Comparison of ENCODE assay signal across 15 cellular contexts in the genomic region with DNA sequence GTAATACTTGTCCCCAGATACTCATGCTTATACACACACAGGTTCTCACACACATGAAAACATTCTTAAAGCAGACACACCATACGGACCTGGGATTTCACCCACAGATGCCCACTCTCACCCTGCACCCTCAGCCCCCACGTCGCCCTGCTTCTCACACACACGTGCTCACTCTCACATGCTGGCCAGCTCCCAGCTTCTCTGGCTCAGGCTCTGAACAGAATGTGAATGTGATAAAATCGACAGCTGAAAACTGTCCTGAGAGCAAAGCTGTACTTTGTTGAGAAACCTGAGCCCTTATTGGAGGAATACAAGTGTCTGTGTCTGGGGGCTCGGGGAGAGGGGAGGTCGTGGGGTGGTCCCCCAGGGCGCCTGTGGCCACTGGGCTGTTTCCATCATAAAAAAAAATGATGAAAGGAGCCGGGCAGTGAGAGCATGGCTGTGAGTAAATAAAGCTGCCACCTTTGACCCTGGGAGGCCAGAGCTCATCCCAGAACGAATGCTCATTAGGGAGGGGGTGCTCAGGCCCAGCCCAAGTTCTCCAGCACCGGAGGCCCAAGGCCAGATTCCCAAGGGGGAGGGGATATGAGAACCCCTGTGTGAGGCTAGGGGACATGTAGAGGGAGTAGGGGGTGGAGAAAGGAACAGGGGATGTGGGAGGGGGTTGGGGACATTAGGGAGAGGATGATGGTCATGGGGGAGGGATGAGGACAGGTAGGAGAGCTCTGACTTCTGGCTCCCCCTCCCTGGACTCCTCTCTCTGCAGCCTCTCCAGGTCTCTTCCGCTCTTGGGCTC. TPM values are rescaled to one million over a fixed set of nuclear protein-coding genes. Genes with fewer than 3 reads are reported as not detected.
"Had no signal": no experiment of that assay in that cellular context is flagged by ENCODE, and none has a peak within 500 bp of the region (broad histone marks: within the 10 kb centered on the region; RNA-seq: fewer than 3 reads in every experiment).

No MANE protein-coding gene starts in this region.

- DNase-seq: activated CD4-positive, alpha-beta T cell treated with anti-CD3 and anti-CD28 coated beads for 1 hour; activated CD4-positive, alpha-beta T cell treated with anti-CD3 and anti-CD28 coated beads, Interleukin-2, amount 50 U/mL, for 4 hours; activated effector memory CD4-positive, alpha-beta T cell treated with anti-CD3 and anti-CD28 coated beads, Interleukin-2, amount 50 U/mL, for 16 hours; activated T-cell treated with anti-CD3 and anti-CD28 coated beads, Interleukin-2, amount 50 U/mL, for 1 hour; adrenal gland; islet precursor cell; left ventricle myocardium inferior; mesenchymal stem cell; upper lobe of right lung had no signal

- ATAC-seq: esophagus mucosa; naive thymus-derived CD8-positive, alpha-beta T cell; upper lobe of right lung had no signal

- H3K9me3 ChIP-seq: adrenal gland, left ventricle myocardium inferior, upper lobe of right lung had no signal

- H2AFZ ChIP-seq: hepatocyte had no signal

- H3K36me3 ChIP-seq: adrenal gland, left ventricle myocardium inferior, upper lobe of right lung had no signal

- H3K4me3 ChIP-seq: adrenal gland, hepatocyte, left ventricle myocardium inferior, skin epidermis, upper lobe of right lung had no signal

- H3K4me1 ChIP-seq: adrenal gland, left ventricle myocardium inferior, upper lobe of right lung had no signal

- H3K4me2 ChIP-seq: hepatocyte had no signal

- H3K79me2 ChIP-seq: hepatocyte had no signal

- H3K27ac ChIP-seq: adrenal gland, hepatocyte, left ventricle myocardium inferior, skin epidermis, upper lobe of right lung had no signal

RNA-seq across cellular contexts. Expression of a gene that starts 18.1 kb away (rescaled TPM):
- total RNA-seq: adrenal gland; esophagus mucosa; hepatocyte; left ventricle myocardium inferior; mucosa of gallbladder; naive thymus-derived CD8-positive, alpha-beta T cell; temporal lobe; upper lobe of right lung had no signal
- polyA plus RNA-seq: adrenal gland; naive thymus-derived CD8-positive, alpha-beta T cell had no signal

RNA-seq across cellular contexts. Expression of a gene that starts 51.2 kb away (rescaled TPM):
- total RNA-seq: naive thymus-derived CD8-positive, alpha-beta T cell had no signal
- polyA plus RNA-seq: naive thymus-derived CD8-positive, alpha-beta T cell had no signal
